Comparison of ENCODE assay signal across 8 cellular contexts in genomic region chr21:18951291-18952038, GRCh38.
A peak's percentile ranks its signal among the peaks of the same experiment; 100 is the strongest.
DNase-seq lines count a peak whose midpoint lies in the region; ATAC-seq, FAIRE-seq and TF ChIP-seq lines count a peak whose summit lies in the region.

No MANE protein-coding gene starts in this region.

- no peaks in the 10 kb centered on the region for H3K27me3 Mint-ChIP-seq in activated T-cell treated with anti-CD3 and anti-CD28 coated beads, Interleukin-2, amount 50 U/mL, for 24 hours
- H3K27me3 Mint-ChIP-seq in activated CD4-positive, alpha-beta memory T cell treated with anti-CD3 and anti-CD28 coated beads, Interleukin-2, amount 10 ng/mL, durations not matched to agents 7 days and 5 days = no peaks in the 10 kb centered on the region

- no peak overlapping the region for H3K9ac ChIP-seq in kidney (ENCODE audit: low read length in 2 of 2)

- no peaks in the 10 kb centered on the region for H3K4me1 Mint-ChIP-seq in activated T-cell treated with anti-CD3 and anti-CD28 coated beads, Interleukin-2, amount 50 U/mL, for 24 hours (ENCODE audit: low read depth)
- H3K4me1 Mint-ChIP-seq in activated CD4-positive, alpha-beta memory T cell treated with anti-CD3 and anti-CD28 coated beads, Interleukin-2, amount 10 ng/mL, durations not matched to agents 7 days and 5 days = no peaks in the 10 kb centered on the region

- no peaks in the 10 kb centered on the region for H3K9me3 ChIP-seq in kidney (ENCODE audit: control insufficient read depth in 1 of 2, low read length in 2 of 2)

- POLR2A ChIA-PET in activated CD4-positive, alpha-beta memory T cell treated with anti-CD3 and anti-CD28 coated beads, Interleukin-2, amount 10 ng/mL, durations not matched to agents 7 days and 5 days (lab: Charles Lee) = no interaction called here

- ATAC-seq in HG02678 (IDR thresholded peaks at IDR 0.05; ENCODE audit: unreplicated experiment) = no peak
- no peak for ATAC-seq in GM18519 (IDR thresholded peaks at IDR 0.05; ENCODE audit: low FRiP score, unreplicated experiment)

- intact Hi-C loops in kidney (cut with DNase I) = no loop called here

- FAIRE-seq in kidney (lab: Jason Lieb, UNC) = no peak

- H3K27ac Mint-ChIP-seq in activated T-cell treated with anti-CD3 and anti-CD28 coated beads, Interleukin-2, amount 50 U/mL, for 24 hours = no peak overlapping the region
- no peak overlapping the region for H3K27ac Mint-ChIP-seq in activated CD4-positive, alpha-beta memory T cell treated with anti-CD3 and anti-CD28 coated beads, Interleukin-2, amount 10 ng/mL, durations not matched to agents 7 days and 5 days

- H3K4me3 ChIP-seq in kidney (ENCODE audit: low read length in 2 of 2) = no peak overlapping the region

- H3K27ac ChIP-seq in kidney (ENCODE audit: low read depth in 2 of 2, low read length in 2 of 2) = no peak overlapping the region

- H3K4me3 Mint-ChIP-seq in activated T-cell treated with anti-CD3 and anti-CD28 coated beads, Interleukin-2, amount 50 U/mL, for 24 hours = no peak overlapping the region
- no peak overlapping the region for H3K4me3 Mint-ChIP-seq in activated CD4-positive, alpha-beta memory T cell treated with anti-CD3 and anti-CD28 coated beads, Interleukin-2, amount 10 ng/mL, durations not matched to agents 7 days and 5 days

- no peaks in the 10 kb centered on the region for H3K4me1 ChIP-seq in kidney (ENCODE audit: control insufficient read depth in 1 of 2, insufficient read depth in 1 of 2, low read depth in 1 of 2, low read length in 2 of 2)

- H3K36me3 Mint-ChIP-seq in activated T-cell treated with anti-CD3 and anti-CD28 coated beads, Interleukin-2, amount 50 U/mL, for 24 hours (ENCODE audit: low read depth) = no peaks in the 10 kb centered on the region
- H3K36me3 Mint-ChIP-seq in activated CD4-positive, alpha-beta memory T cell treated with anti-CD3 and anti-CD28 coated beads, Interleukin-2, amount 10 ng/mL, durations not matched to agents 7 days and 5 days (ENCODE audit: low read depth) = no peaks in the 10 kb centered on the region

- CTCF ChIA-PET in activated CD4-positive, alpha-beta memory T cell treated with anti-CD3 and anti-CD28 coated beads, Interleukin-2, amount 10 ng/mL, durations not matched to agents 7 days and 5 days (lab: Charles Lee) = interaction anchor here (1.3 kb wide), 1 partner anchor 16 kb away, joined by 3 read pairs; no protein-coding TSS in a partner anchor

- peak; percentile 49 for TF ChIP-seq CTCF in kidney (IDR thresholded peaks at IDR 0.05; ENCODE audit: borderline replicate concordance, extremely low read depth, insufficient read depth)

- H3K9me3 Mint-ChIP-seq in activated T-cell treated with anti-CD3 and anti-CD28 coated beads, Interleukin-2, amount 50 U/mL, for 24 hours = peaks cover 17% of the 10 kb centered on the region
- peaks cover 5% of the 10 kb centered on the region for H3K9me3 Mint-ChIP-seq in activated CD4-positive, alpha-beta memory T cell treated with anti-CD3 and anti-CD28 coated beads, Interleukin-2, amount 10 ng/mL, durations not matched to agents 7 days and 5 days

- in situ Hi-C loops in Caki2 (cut with HindIII; ENCODE audit: low pct_unique_long_range_greater_than_20kb, low sequenced_read_pairs) (no loop called here), KBM-7 (cut with MboI; ENCODE audit: low pct_unique_long_range_greater_than_20kb, low sequenced_read_pairs) (no loop called here)

- peak; percentile 16 for DNase-seq in Caki2 (ENCODE audit: low read depth)
- peak; percentile 70 for DNase-seq in KBM-7
- DNase-seq in SK-N-DZ (ENCODE audit: low spot score) = peak; percentile 16
- no peak for DNase-seq in kidney
- no peak for DNase-seq in activated T-cell treated with anti-CD3 and anti-CD28 coated beads, Interleukin-2, amount 50 U/mL, for 24 hours
- no peak for DNase-seq in activated CD4-positive, alpha-beta memory T cell treated with anti-CD3 and anti-CD28 coated beads, Interleukin-2, amount 10 ng/mL, durations not matched to agents 7 days and 5 days

- H3K36me3 ChIP-seq in kidney (ENCODE audit: control insufficient read depth in 1 of 2, insufficient read depth in 2 of 2, low read length in 2 of 2) = no peaks in the 10 kb centered on the region

Comparison
In these comparisons a context has a peak if more than half of its experiments do, and no peak if none do; other contexts are left out.
1. DNase-seq: peak in Caki2 (single experiment), KBM-7 (single experiment) and SK-N-DZ (single experiment); none in kidney (single experiment), activated T-cell treated with anti-CD3 and anti-CD28 coated beads, Interleukin-2, amount 50 U/mL, for 24 hours (single experiment) and activated CD4-positive, alpha-beta memory T cell treated with anti-CD3 and anti-CD28 coated beads, Interleukin-2, amount 10 ng/mL, durations not matched to agents 7 days and 5 days (single experiment).